In the genomic region with DNA sequence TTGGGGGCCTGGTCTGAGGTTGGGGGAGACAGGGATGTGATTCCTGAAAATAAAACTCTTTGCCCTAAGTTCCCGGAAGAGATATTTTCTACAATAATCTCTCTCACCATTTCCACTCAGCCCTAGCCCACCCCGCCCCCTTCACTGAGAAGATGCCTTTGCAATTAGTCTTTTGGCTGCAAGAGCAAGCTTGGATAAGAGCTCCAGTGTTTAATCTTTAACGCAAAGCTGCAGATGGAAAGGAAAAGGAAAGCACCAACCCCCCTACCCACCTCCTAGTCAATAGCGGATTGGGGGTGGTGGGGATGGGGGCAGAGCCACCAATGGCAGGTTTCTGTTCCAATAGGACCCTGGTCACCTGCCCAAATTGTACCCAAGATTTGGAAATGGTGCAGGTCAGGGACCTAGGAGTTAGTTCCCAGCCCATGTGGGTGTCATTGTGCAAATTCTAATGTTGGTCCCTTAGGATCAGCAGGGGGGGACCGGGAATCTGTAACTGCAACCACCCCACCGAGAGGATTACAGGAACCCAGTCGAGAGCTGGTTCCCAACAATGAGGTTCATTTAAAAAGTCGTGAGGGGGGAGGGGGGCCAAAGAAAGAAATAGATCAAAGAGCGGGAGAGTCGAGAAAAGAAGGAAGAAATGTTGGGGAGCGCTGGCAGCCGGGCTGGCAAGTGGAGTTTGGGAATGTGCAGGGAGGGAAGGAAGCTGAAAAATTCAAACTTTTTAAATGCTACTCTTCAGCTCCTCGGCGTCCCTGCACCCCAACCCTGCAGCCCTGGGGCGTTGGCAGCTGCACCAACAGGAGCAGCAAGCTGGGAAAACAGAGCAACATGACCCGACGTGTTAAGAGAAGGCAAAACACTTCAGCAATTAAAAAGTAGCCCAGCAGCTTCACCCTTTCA, we compare ENCODE assay signal across 8 cellular contexts. TPM values are rescaled to one million over a fixed set of nuclear protein-coding genes. Genes with fewer than 3 reads are reported as not detected.
DNase-seq lines count a peak whose midpoint lies in the region; ATAC-seq and TF ChIP-seq lines count a peak whose summit lies in the region.

No MANE protein-coding gene starts in this region.

- H3K4me1 Mint-ChIP-seq in CD8-positive, alpha-beta T cell (ENCODE audit: low read depth): peaks cover 48% of the 10 kb centered on the region

- no peaks in the 10 kb centered on the region for H3K9me3 ChIP-seq in CD8-positive, alpha-beta T cell (ENCODE audit: low read length)

- H3K27ac Mint-ChIP-seq in CD8-positive, alpha-beta T cell: peak overlapping the region; percentile 100

- no peaks in the 10 kb centered on the region for H3K27me3 ChIP-seq in CD8-positive, alpha-beta T cell (ENCODE audit: insufficient read depth, low read length)

- POLR2A ChIA-PET in CD8-positive, alpha-beta T cell (lab: Charles Lee): interaction anchor here (0.7 to 14.8 kb wide), 20 partner anchors 10 to 543 kb away, joined by 3 to 641 read pairs (median 6); no protein-coding TSS in a partner anchor

- H3K9me3 Mint-ChIP-seq in CD8-positive, alpha-beta T cell: no peaks in the 10 kb centered on the region

- H3K27ac ChIP-seq in CD8-positive, alpha-beta T cell (ENCODE audit: low read depth, low read length): peak overlapping the region; percentile 99
- H3K27ac ChIP-seq in substantia nigra (ENCODE audit: low read depth, low read length, poor library complexity, severe bottlenecking): peak overlapping the region; percentile 80

- intact Hi-C loops in CD8-positive, alpha-beta T cell (cut with DNase I, micrococcal nuclease): loop anchor here (5.0 to 10.0 kb wide), 4 partner anchors 181 to 983 kb away; a partner anchor contains a TSS

- CTCF ChIA-PET in CD8-positive, alpha-beta T cell (lab: Charles Lee): interaction anchor here (0.6 to 16.2 kb wide), 11 partner anchors 10 to 847 kb away, joined by 3 to 384 read pairs (median 20); no protein-coding TSS in a partner anchor

- H3K4me3 Mint-ChIP-seq in CD8-positive, alpha-beta T cell: peak overlapping the region; percentile 92

- peaks cover 20% of the 10 kb centered on the region for H3K36me3 ChIP-seq in CD8-positive, alpha-beta T cell (ENCODE audit: insufficient read depth, low read length)

- peaks cover 35% of the 10 kb centered on the region for H3K4me1 ChIP-seq in CD8-positive, alpha-beta T cell (ENCODE audit: insufficient read depth, low read length)

- peaks cover 72% of the 10 kb centered on the region for H3K36me3 Mint-ChIP-seq in CD8-positive, alpha-beta T cell

- TF ChIP-seq CTCF in CD8-positive, alpha-beta T cell (IDR thresholded peaks at IDR 0.05): no peak
- TF ChIP-seq CTCF in astrocyte of the spinal cord (IDR thresholded peaks at IDR 0.05; ENCODE audit: low read depth, low read length): no peak

- peak overlapping the region; percentile 94 for H3K4me3 ChIP-seq in CD8-positive, alpha-beta T cell (ENCODE audit: low read depth, low read length)
- H3K4me3 ChIP-seq in Jurkat, Clone E6-1 (ENCODE audit: low read length): peak overlapping the region; percentile 76
- H3K4me3 ChIP-seq in astrocyte of the spinal cord (ENCODE audit: low read depth, low read length): peak overlapping the region; percentile 96

- DNase-seq in CD8-positive, alpha-beta T cell: peak in 2 of 7 experiments; percentile 27 to 45
- DNase-seq in Jurkat, Clone E6-1 (ENCODE audit: low read depth, low spot score): no peak
- DNase-seq in astrocyte of the spinal cord (ENCODE audit: low read depth, low spot score): peak; percentile 51
- peak; percentile 63 for DNase-seq in left kidney (ENCODE audit: low read depth, low spot score)
- DNase-seq in substantia nigra (lab: John Stamatoyannopoulos, UW): peak in 3 of 49 donors; percentile 39 to 41 (median 40)
- DNase-seq in SK-N-DZ (ENCODE audit: low spot score): no peak

- ATAC-seq in CD8-positive, alpha-beta T cell: no peak
- ATAC-seq in HG03196 (IDR thresholded peaks at IDR 0.05; ENCODE audit: unreplicated experiment) (no peak), GM18868 (IDR thresholded peaks at IDR 0.05; ENCODE audit: unreplicated experiment) (no peak)

- H3K27me3 Mint-ChIP-seq in CD8-positive, alpha-beta T cell (ENCODE audit: low read depth): no peaks in the 10 kb centered on the region

- in situ Hi-C loops in astrocyte of the spinal cord (cut with HindIII; ENCODE audit: low sequenced_read_pairs): no loop called here

RNA-seq across cellular contexts. Expression of a gene that starts 1.5 kb away (rescaled TPM):
- 100 to 1,000 TPM; 241 to 248 TPM for total RNA-seq in CD8-positive, alpha-beta T cell
- polyA plus RNA-seq in Jurkat, Clone E6-1 (2012; ENCODE audit: insufficient read depth, insufficient read length): 23.3 TPM
- 1.4 and 3.7 TPM in 2 replicates for polyA plus RNA-seq in SK-N-DZ (2014; cell fraction: cytosol; rRNA removed)
- polyA plus RNA-seq in SK-N-DZ (2014; cell fraction: nucleus; rRNA removed): 0.45 and 0.78 TPM in 2 replicates

Comparison
In these comparisons a context has a peak if more than half of its experiments do, and no peak if none do; other contexts are left out.
1. DNase-seq: peak in astrocyte of the spinal cord (single experiment) and left kidney (single experiment); none in Jurkat, Clone E6-1 (single experiment) and SK-N-DZ (single experiment).
2. Peak in every context shown above with its lines, with median percentiles within 50 percentile points of each other: H3K4me3 ChIP-seq.